Comparison of ENCODE assay signal across 9 cellular contexts in the genomic region with DNA sequence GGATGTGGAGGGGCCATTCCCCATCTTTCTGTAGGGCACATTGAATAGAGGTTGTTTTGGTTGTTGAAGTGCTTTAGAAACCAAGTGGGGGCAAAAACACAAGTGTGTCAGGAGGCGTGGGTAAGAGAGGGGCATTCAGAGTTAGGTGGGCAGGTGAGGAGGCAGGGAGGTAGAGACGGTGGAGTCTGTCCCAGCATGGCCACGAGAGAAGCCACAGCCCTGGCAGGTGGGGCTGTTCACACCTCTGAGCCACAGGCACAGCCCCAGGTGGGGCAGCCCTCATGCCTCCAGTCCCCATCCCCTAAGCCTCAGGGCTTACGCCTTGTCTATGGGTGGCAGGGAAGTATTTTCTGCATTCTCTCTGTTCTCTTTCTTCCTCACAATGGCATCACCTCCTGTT.
"Had no signal": no experiment of that assay in that cellular context is flagged by ENCODE, and none has a peak within 500 bp of the region (broad histone marks: within the 10 kb centered on the region; RNA-seq: fewer than 3 reads in every experiment).

No MANE protein-coding gene starts in this region.

- H3K27ac Mint-ChIP-seq: HFFc6, IgD-negative memory B cell had no signal

- H3K36me3 ChIP-seq: HAP-1 had no signal

- DNase-seq: GM23248, GOT3, H7, HFFc6 had no signal

- H3K27ac ChIP-seq: GM23248, HL-60 had no signal

- H3K9me3 Mint-ChIP-seq: HFFc6 had no signal

- H3K4me1 Mint-ChIP-seq: IgD-negative memory B cell had no signal

- H3K36me3 Mint-ChIP-seq: IgD-negative memory B cell had no signal

- ATAC-seq: HCT116, HepG2 had no signal

- H3K9me3 ChIP-seq: HAP-1 had no signal

- H3K4me3 Mint-ChIP-seq: HFFc6, IgD-negative memory B cell had no signal

- H3K4me3 ChIP-seq: GM23248, HAP-1 had no signal

- H3K4me1 ChIP-seq: HAP-1 had no signal
